In genomic region chr2:134668821-134669220, GRCh38 we compare ENCODE assay signal across 8 cellular contexts. TPM values are rescaled to one million over a fixed set of nuclear protein-coding genes. Genes with fewer than 3 reads are reported as not detected.
DNase-seq lines count a peak whose midpoint lies in the region; FAIRE-seq and TF ChIP-seq lines count a peak whose summit lies in the region.

No MANE protein-coding gene starts in this region.

- H3K79me2 ChIP-seq in PC-9 (ENCODE audit: low read depth) = no peaks in the 10 kb centered on the region

- H3K36me3 ChIP-seq in Peyer's patch (no peaks in the 10 kb centered on the region), sigmoid colon (no peaks in the 10 kb centered on the region), kidney (ENCODE audit: control insufficient read depth in 1 of 2, insufficient read depth in 2 of 2, low read length in 2 of 2) (no peaks in the 10 kb centered on the region), PC-9 (ENCODE audit: low read depth) (no peaks in the 10 kb centered on the region)

- no peaks in the 10 kb centered on the region for H4K20me1 ChIP-seq in PC-9 (ENCODE audit: insufficient read depth)

- POLR2A ChIA-PET in PC-9 (lab: Charles Lee; ENCODE audit: unreplicated experiment) = no interaction called here

- H3K4me3 ChIP-seq in Peyer's patch (no peak overlapping the region), sigmoid colon (no peak overlapping the region), kidney (ENCODE audit: low read length in 2 of 2) (no peak overlapping the region), PC-9 (no peak overlapping the region)

- no peak overlapping the region for H3K27ac ChIP-seq in Peyer's patch
- H3K27ac ChIP-seq in sigmoid colon = no peak overlapping the region
- no peak overlapping the region for H3K27ac ChIP-seq in kidney (ENCODE audit: low read depth in 2 of 2, low read length in 2 of 2)
- H3K27ac ChIP-seq in PC-9 = no peak overlapping the region

- no peak for FAIRE-seq in kidney (lab: Jason Lieb, UNC)

- CTCF ChIA-PET in PC-9 (lab: Charles Lee) = no interaction called here

- DNase-seq in EL (peak; percentile 30), Peyer's patch (peak in 2 of 3 donors; percentile 75 to 81), activated gamma-delta T cell (lab: John Stamatoyannopoulos, UW) (peak; percentile 84), sigmoid colon (no peak), kidney (no peak), NCI-H446 (lab: John Stamatoyannopoulos, UW) (no peak), PC-9 (no peak)
- peak; percentile 56 to 80 for DNase-seq in stimulated activated CD4-positive, alpha-beta T cell treated with anti-CD3 and anti-CD28 coated beads, Interleukin-15, amount 100 ng/mL, for 48 hours (ENCODE audit: low read depth in 2 of 2)

- peaks cover 0 to 4% (median 0%) of the 10 kb centered on the region in 4 donors for H3K4me1 ChIP-seq in Peyer's patch
- peaks cover 0 to 14% (median 12%) of the 10 kb centered on the region in 4 donors for H3K4me1 ChIP-seq in sigmoid colon
- H3K4me1 ChIP-seq in kidney (ENCODE audit: control insufficient read depth in 1 of 2, insufficient read depth in 1 of 2, low read depth in 1 of 2, low read length in 2 of 2) = peaks cover 0 to 15% of the 10 kb centered on the region in 2 donors
- H3K4me1 ChIP-seq in PC-9 (replicated peaks; ENCODE audit: insufficient read depth) = peaks cover 8% of the 10 kb centered on the region

- H3K27me3 ChIP-seq in Peyer's patch (no peaks in the 10 kb centered on the region), sigmoid colon (no peaks in the 10 kb centered on the region), PC-9 (ENCODE audit: insufficient read depth, low read depth) (no peaks in the 10 kb centered on the region)

- 58 to 76% methylated on average over 7 of the region's 7 CpGs for WGBS in sigmoid colon, 2 donors

- H3K4me2 ChIP-seq in PC-9 = no peak overlapping the region

- H3K9me3 ChIP-seq in Peyer's patch (no peaks in the 10 kb centered on the region), sigmoid colon (no peaks in the 10 kb centered on the region), kidney (ENCODE audit: control insufficient read depth in 1 of 2, low read length in 2 of 2) (no peaks in the 10 kb centered on the region), PC-9 (ENCODE audit: insufficient read depth, low read depth) (peaks cover 1% of the 10 kb centered on the region; the same call in 1 of the 2 replicates)

- BruUV-seq in PC-9 (replicated peaks; lab: Mats Ljungman, UMichigan) = no TSS peak

- TF ChIP-seq POLR2A in Peyer's patch (IDR thresholded peaks at IDR 0.05) = no peak
- TF ChIP-seq POLR2A in sigmoid colon (IDR thresholded peaks at IDR 0.05) = no peak

- intact Hi-C loops in sigmoid colon (cut with DNase I) (no loop called here), kidney (cut with DNase I) (no loop called here), PC-9 (cut with micrococcal nuclease; ENCODE audit: unreplicated experiment) (no loop called here)

- H3K9me2 ChIP-seq in PC-9 (ENCODE audit: insufficient read depth) = no peaks in the 10 kb centered on the region

- no peak overlapping the region for H2AFZ ChIP-seq in PC-9

- TF ChIP-seq CTCF in Peyer's patch (IDR thresholded peaks at IDR 0.05) (no peak), sigmoid colon (IDR thresholded peaks at IDR 0.05) (no peak), kidney (IDR thresholded peaks at IDR 0.05; ENCODE audit: borderline replicate concordance, extremely low read depth, insufficient read depth) (no peak), PC-9 (conservative IDR thresholded peaks at IDR 0.05) (no peak)

- no peak overlapping the region for H3K9ac ChIP-seq in kidney (ENCODE audit: low read length in 2 of 2)

- H3F3A ChIP-seq in PC-9 (ENCODE audit: insufficient read depth, low read depth) = no peaks in the 10 kb centered on the region; the same call in 1 of the 2 replicates

- no peak for TF ChIP-seq EP300 in sigmoid colon (IDR thresholded peaks at IDR 0.05)

RNA-seq across cellular contexts. Expression of gene TMEM163, which starts 50.0 kb away (rescaled TPM):
- 1 to 10 TPM in 1 of 4 donors, not detected in 3; 1.7 TPM for total RNA-seq in Peyer's patch
- total RNA-seq in sigmoid colon = 1 to 10 TPM in 2 of 4 donors, under 1 TPM in 2; 0.28 to 2.3 (median 0.88) TPM
- 1 to 10 TPM in 1 of 3 donors, under 1 TPM in 1, not detected in 1; 0.69 to 2.6 TPM for polyA plus RNA-seq in sigmoid colon
- 5.9 TPM for total RNA-seq in kidney
- polyA plus RNA-seq in kidney (ENCODE audit: insufficient read depth, low read depth, low replicate concordance) = 2.6 TPM
- 1.4 and 2.4 TPM in 2 replicates for total RNA-seq in PC-9 (2021)

Comparison
In these comparisons a context has a peak if more than half of its experiments do, and no peak if none do; other contexts are left out.
1. DNase-seq: peak in EL (single experiment), Peyer's patch (2 of 3), activated gamma-delta T cell (single experiment) and stimulated activated CD4-positive, alpha-beta T cell treated with anti-CD3 and anti-CD28 coated beads, Interleukin-15, amount 100 ng/mL, for 48 hours (2 of 2); none in sigmoid colon (single experiment), kidney (single experiment), NCI-H446 (0 of 2) and PC-9 (0 of 2).